Comparison of ENCODE assay signal across 24 cellular contexts in the genomic region with DNA sequence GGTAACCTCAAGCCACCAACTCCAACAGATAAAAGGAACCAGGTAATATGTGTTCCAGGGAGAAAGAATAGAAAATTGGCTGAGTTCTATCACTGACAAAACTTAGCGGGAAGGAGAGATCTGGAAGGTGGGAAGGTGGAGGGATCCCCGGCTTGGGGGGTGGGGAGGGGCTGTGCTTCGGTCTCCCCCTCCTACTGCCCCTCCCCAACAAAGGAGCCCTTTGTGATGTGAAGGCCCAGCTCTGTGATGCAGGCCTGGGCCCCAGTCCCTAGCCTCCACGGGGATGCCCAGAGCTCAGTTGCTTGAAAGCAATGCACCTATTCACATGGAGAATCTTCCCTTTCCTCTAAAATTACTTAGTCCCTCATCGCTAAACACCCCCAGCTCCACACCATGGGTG. TPM values are rescaled to one million over a fixed set of nuclear protein-coding genes. Genes with fewer than 3 reads are reported as not detected.
A peak's percentile ranks its signal among the peaks of the same experiment; 100 is the strongest.
DNase-seq lines count a peak whose midpoint lies in the region; ATAC-seq, FAIRE-seq and TF ChIP-seq lines count a peak whose summit lies in the region.
"Had no signal": no experiment of that assay in that cellular context is flagged by ENCODE, and none has a peak within 500 bp of the region (broad histone marks: within the 10 kb centered on the region; RNA-seq: fewer than 3 reads in every experiment).

No MANE protein-coding gene starts in this region.

- H3K27me3 ChIP-seq in GM23338 (ENCODE audit: insufficient read depth) (no peaks in the 10 kb centered on the region), NT2/D1 (ENCODE audit: insufficient read depth, insufficient read length) (peaks cover 3% of the 10 kb centered on the region), HepG2 (ENCODE audit: control insufficient read depth in 1 of 2, insufficient read depth in 2 of 2, low read length in 2 of 2) (peaks cover 0 to 12% of the 10 kb centered on the region in 2 experiments; a peak in 2 of 5 replicates)
- H3K27me3 ChIP-seq: Peyer's patch had no signal

- H3K36me3 ChIP-seq in GM23338 (ENCODE audit: insufficient read depth) = no peaks in the 10 kb centered on the region
- no peaks in the 10 kb centered on the region for H3K36me3 ChIP-seq in NT2/D1 (ENCODE audit: insufficient read depth, insufficient read length, low read length)
- no peaks in the 10 kb centered on the region for H3K36me3 ChIP-seq in HepG2 (replicated peaks in 1 of 2; ENCODE audit: control insufficient read depth in 1 of 2, insufficient read depth in 2 of 2, low read length in 2 of 2)
- H3K36me3 ChIP-seq: Peyer's patch had no signal

- H3K79me2 ChIP-seq in GM23338 (replicated peaks; ENCODE audit: insufficient read depth) = peaks cover under 1% of the 10 kb centered on the region
- H3K79me2 ChIP-seq in HepG2 (ENCODE audit: insufficient read depth, low read length) = no peaks in the 10 kb centered on the region

- POLR2A ChIA-PET in HepG2 (lab: Yijun Ruan, JAX) = no interaction called here

- TF ChIP-seq EP300 in HepG2 (IDR thresholded peaks at IDR 0.05; ENCODE audit: low read depth in 2 of 2, low read length in 2 of 2) (no peak), HepG2 (CRISPR knock-in tag; IDR thresholded peaks at IDR 0.05; ENCODE audit: borderline replicate concordance) (no peak)

- H2AFZ ChIP-seq in GM23338 (no peak overlapping the region), HepG2 (ENCODE audit: low read length) (no peak overlapping the region)

- peaks cover 26% of the 10 kb centered on the region for H3K4me1 Mint-ChIP-seq in GM23338
- peaks cover 18% of the 10 kb centered on the region for H3K4me1 Mint-ChIP-seq in neural crest cell

- H3K9me3 ChIP-seq in NT2/D1 (ENCODE audit: insufficient read depth, low read length) (no peaks in the 10 kb centered on the region; the same call in 1 of the 2 replicates), HepG2 (ENCODE audit: low read length) (no peaks in the 10 kb centered on the region)
- H3K9me3 ChIP-seq: A549, Peyer's patch had no signal

- in situ Hi-C loops in HepG2 (cut with HindIII; ENCODE audit: extremely low pct_ligation_motif_present, low pct_unique_long_range_greater_than_20kb) = no loop called here

- intact Hi-C loops in HepG2 (cut with micrococcal nuclease; ENCODE audit: unreplicated experiment) = no loop called here

- H3K4me2 ChIP-seq in GM23338 (peak overlapping the region; percentile 34), HepG2 (ENCODE audit: low read depth, low read length) (no peak overlapping the region)
- H3K4me2 ChIP-seq: A549, KMS-11 had no signal

- H3F3A ChIP-seq in GM23338 (replicated peaks; ENCODE audit: low read depth) = no peaks in the 10 kb centered on the region

- H3K4me1 ChIP-seq in GM23338 (ENCODE audit: insufficient read depth) (peaks cover 17% of the 10 kb centered on the region), NT2/D1 (ENCODE audit: insufficient read depth, insufficient read length) (peaks cover 5% of the 10 kb centered on the region), HepG2 (ENCODE audit: insufficient read depth, low read length) (peaks cover 7% of the 10 kb centered on the region)
- H3K4me1 ChIP-seq: A549 had no signal

- peak overlapping the region; percentile 9; the same call in 2 of the 3 replicates for H3K4me3 Mint-ChIP-seq in GM23338
- peak overlapping the region; percentile 36 for H3K4me3 Mint-ChIP-seq in neural crest cell

- TF ChIP-seq CTCF in GM23338 (conservative IDR thresholded peaks at IDR 0.05; ENCODE audit: low read depth in 2 of 2) = no peak
- no peak for TF ChIP-seq CTCF in neural crest cell (conservative IDR thresholded peaks at IDR 0.05)
- TF ChIP-seq CTCF in HepG2 (CRISPR knock-in tag; IDR thresholded peaks at IDR 0.05) = no peak

- CTCF ChIA-PET in HepG2 (lab: Yijun Ruan, JAX; ENCODE audit: low intra/inter-chr PET ratio, low total read pairs) = no interaction called here

- no peak overlapping the region for H3K27ac ChIP-seq in GM23338 (ENCODE audit: low read depth)
- H3K27ac ChIP-seq in HepG2 (ENCODE audit: extremely low read length, insufficient read depth, low read length) = no peak overlapping the region
- H3K27ac ChIP-seq: A549, C4-2B, KMS-11, Peyer's patch had no signal

- BruUV-seq in HepG2 (replicated peaks; lab: Mats Ljungman, UMichigan) = no TSS peak

- H3K9me3 Mint-ChIP-seq in GM23338 = peaks cover 5% of the 10 kb centered on the region; the same call in 1 of the 3 replicates
- peaks cover 4% of the 10 kb centered on the region for H3K9me3 Mint-ChIP-seq in neural crest cell
- H3K9me3 Mint-ChIP-seq: IgD-negative memory B cell had no signal

- H3K9ac ChIP-seq in NT2/D1 (ENCODE audit: insufficient read length, low read depth) (no peak overlapping the region), HepG2 (ENCODE audit: insufficient read depth, low read depth, low read length) (no peak overlapping the region)
- H3K9ac ChIP-seq: KMS-11 had no signal

- H4K20me1 ChIP-seq in GM23338 (replicated peaks; ENCODE audit: insufficient read depth) (no peaks in the 10 kb centered on the region), HepG2 (ENCODE audit: insufficient read depth, low read length) (no peaks in the 10 kb centered on the region)

- DNase-seq in GM23338 (ENCODE audit: low spot score) (peak; percentile 64), NT2/D1 (ENCODE audit: low read depth, low spot score) (peak; percentile 65), iPS DF 19.7 (ENCODE audit: low read depth, low spot score) (peak; percentile 35), neural crest cell (ENCODE audit: low read depth, low spot score) (no peak), HepG2 (ENCODE audit: low spot score) (no peak), GOT3 (lab: John Stamatoyannopoulos, UW) (no peak)
- DNase-seq in stimulated activated CD4-positive, alpha-beta T cell treated with anti-CD3 and anti-CD28 coated beads, Interleukin-2, amount 100 ng/mL, for 48 hours = no peak
- DNase-seq: AML-193, HCEC 1CT, MM.1S, NCI-H2029, NCI-H510A, NCI-H69, OCI-M1, Peyer's patch, SHP77 treated with DMSO at 0.1 percent for 48 hours, T-helper 1 cell had no signal

- TF ChIP-seq RAD21 in HepG2 (CRISPR knock-in tag; IDR thresholded peaks at IDR 0.05) = no peak

- peaks cover 13% of the 10 kb centered on the region; the same call in 2 of the 3 replicates for H3K36me3 Mint-ChIP-seq in GM23338 (ENCODE audit: low read depth)
- H3K36me3 Mint-ChIP-seq in neural crest cell (ENCODE audit: low read depth) = peaks cover 2% of the 10 kb centered on the region

- ATAC-seq in GM23338 = no peak; the same call in 2 of the 3 replicates
- ATAC-seq in GM19452 (IDR thresholded peaks at IDR 0.05; ENCODE audit: unreplicated experiment) = no peak
- no peak for ATAC-seq in HepG2
- ATAC-seq: A549 had no signal

- FAIRE-seq in HepG2 (lab: Jason Lieb, UNC) = no peak
- FAIRE-seq: A549, GM12892, GM19239 had no signal

- no peaks in the 10 kb centered on the region for H3K9me2 ChIP-seq in GM23338 (ENCODE audit: insufficient read depth)

- TF ChIP-seq POLR2A in HepG2 (IDR thresholded peaks at IDR 0.05; ENCODE audit: insufficient read depth in 1 of 2, low read depth in 2 of 2, low read length in 2 of 2) = no peak

- H3K27me3 Mint-ChIP-seq in GM23338 (ENCODE audit: insufficient read depth, low read depth, poor library complexity) (peaks cover 11% of the 10 kb centered on the region), neural crest cell (ENCODE audit: low read depth) (no peaks in the 10 kb centered on the region)

- 0 out of 2 replicates have a peak overlapping the region, but pooled peaks have one; percentile 28 for H3K4me3 ChIP-seq in GM23338
- H3K4me3 ChIP-seq in NT2/D1 (ENCODE audit: insufficient read length, low read depth) = no peak overlapping the region
- H3K4me3 ChIP-seq in HepG2 (replicated peaks in 1 of 3; ENCODE audit: insufficient read depth in 1 of 3, low read depth in 2 of 3, low read length in 3 of 3) = no peak overlapping the region
- H3K4me3 ChIP-seq: A549, Peyer's patch had no signal

- no peak overlapping the region for H3K27ac Mint-ChIP-seq in GM23338
- H3K27ac Mint-ChIP-seq in neural crest cell (ENCODE audit: unreplicated experiment) = no peak overlapping the region
- H3K27ac Mint-ChIP-seq: IgD-negative memory B cell had no signal

- 35% methylated on average over 5 of the region's 5 CpGs for WGBS in HepG2 (ENCODE audit: low lambda C conversion rate)

TF ChIP-seq in HepG2, 621 proteins besides CTCF, POLR2A, EP300 and RAD21 (continues in another document):
- TF ChIP-seq, protein P1, sequence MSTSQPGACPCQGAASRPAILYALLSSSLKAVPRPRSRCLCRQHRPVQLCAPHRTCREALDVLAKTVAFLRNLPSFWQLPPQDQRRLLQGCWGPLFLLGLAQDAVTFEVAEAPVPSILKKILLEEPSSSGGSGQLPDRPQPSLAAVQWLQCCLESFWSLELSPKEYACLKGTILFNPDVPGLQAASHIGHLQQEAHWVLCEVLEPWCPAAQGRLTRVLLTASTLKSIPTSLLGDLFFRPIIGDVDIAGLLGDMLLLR (CRISPR knock-in tag; IDR thresholded peaks at IDR 0.05) = no peak
- TF ChIP-seq ZNF761 (CRISPR knock-in tag; conservative IDR thresholded peaks at IDR 0.05) = no peak
- no peak for TF ChIP-seq ZNF839 (CRISPR knock-in tag; IDR thresholded peaks at IDR 0.05; ENCODE audit: borderline replicate concordance)

RNA-seq across cellular contexts. Expression of gene ZNF484, which starts 4.4 kb away (rescaled TPM):
- 17.1 and 19.4 TPM in 2 replicates for total RNA-seq in GM23338 (2014; rRNA removed; shearing (Covaris generic))
- 4.2 and 5.1 TPM in 2 replicates for polyA plus RNA-seq in GM23338 (2016; fragmentation: Nextera tagmentation; extraction: Ambion mirVana)
- total RNA-seq in neural crest cell = 13.1 and 13.3 TPM in 2 replicates
- total RNA-seq in HepG2 (2016; rRNA removed; fragmentation: Illumina TruSeq; extraction: Trizol) = 7.2 and 13.5 TPM in 2 replicates
- 0.79 and 0.81 TPM in 2 replicates for total RNA-seq in HepG2 (2016; cell fraction: cytosol; rRNA removed; fragmentation: Illumina TruSeq; extraction: Trizol; ENCODE audit: low read depth)
- total RNA-seq in HepG2 (2016; cell fraction: insoluble cytoplasmic fraction; rRNA removed; fragmentation: Illumina TruSeq; extraction: Trizol) = 7.1 and 12.9 TPM in 2 replicates
- total RNA-seq in HepG2 (2016; cell fraction: membrane; rRNA removed; fragmentation: Illumina TruSeq; extraction: Trizol) = 2.4 and 3.6 TPM in 2 replicates
- total RNA-seq in HepG2 (2016; cell fraction: nucleus; rRNA removed; fragmentation: Illumina TruSeq; extraction: Trizol) = 9.3 and 10.0 TPM in 2 replicates
- 0.96 and 1.1 TPM in 2 replicates for polyA plus RNA-seq in HepG2 (2011; rRNA removed)
- polyA plus RNA-seq in HepG2 (2011; cell fraction: cytosol; rRNA removed) = 0.28 and 0.58 TPM in 2 replicates
- polyA plus RNA-seq in HepG2 (2011; cell fraction: nucleus; rRNA removed) = 1.0 and 1.2 TPM in 2 replicates
- 1.2 and 1.4 TPM in 2 replicates for polyA plus RNA-seq in HepG2 (2012)
- 0.07 TPM in 2 replicates for polyA plus RNA-seq in HepG2 (2016; cell fraction: cytosol; fragmentation: Illumina TruSeq; extraction: Trizol; ENCODE audit: low read depth)
- polyA plus RNA-seq in HepG2 (2016; cell fraction: insoluble cytoplasmic fraction; fragmentation: Illumina TruSeq; extraction: Trizol; ENCODE audit: low read depth) = 3.0 and 3.2 TPM in 2 replicates
- 0.17 and 0.24 TPM in 2 replicates for polyA plus RNA-seq in HepG2 (2016; cell fraction: membrane; fragmentation: Illumina TruSeq; extraction: Trizol; ENCODE audit: low read depth)
- polyA plus RNA-seq in HepG2 (2016; cell fraction: nucleus; fragmentation: Illumina TruSeq; extraction: Trizol; ENCODE audit: insufficient read depth, low read depth) = 2.8 and 3.4 TPM in 2 replicates
- 1.3 and 3.2 TPM in 2 replicates for polyA minus RNA-seq in HepG2 (2011; rRNA and poly(A)+ RNA removed; ENCODE audit: low replicate concordance)
- 4.1 and 5.5 TPM in 2 replicates for polyA minus RNA-seq in HepG2 (2011; cell fraction: cytosol; rRNA and poly(A)+ RNA removed)
- polyA minus RNA-seq in HepG2 (2011; cell fraction: nucleus; rRNA and poly(A)+ RNA removed) = 18.2 and 20.5 TPM in 2 replicates

Comparison
In these comparisons a context has a peak if more than half of its experiments do, and no peak if none do; other contexts are left out.
1. DNase-seq: peak in GM23338 (single experiment), NT2/D1 (single experiment) and iPS DF 19.7 (single experiment); none in neural crest cell (single experiment), HepG2 (single experiment), stimulated activated CD4-positive, alpha-beta T cell treated with anti-CD3 and anti-CD28 coated beads, Interleukin-2, amount 100 ng/mL, for 48 hours (0 of 2) and GOT3 (single experiment).